ENCODE assay signal across 18 cellular contexts in genomic region chr13:111516712-111517640, GRCh38.
A peak's percentile ranks its signal among the peaks of the same experiment; 100 is the strongest.
DNase-seq lines count a peak whose midpoint lies in the region; ATAC-seq and TF ChIP-seq lines count a peak whose summit lies in the region.
"Had no signal": no experiment of that assay in that cellular context is flagged by ENCODE, and none has a peak within 500 bp of the region (broad histone marks: within the 10 kb centered on the region; RNA-seq: fewer than 3 reads in every experiment).

No MANE protein-coding gene starts in this region.

- WGBS in endodermal cell (ENCODE audit: insufficient coverage in 1 of 2, insufficient read length in 1 of 2), 2 experiments, result 86 to 89% methylated on average over 16 to 28 of the region's 28 CpGs

- TF ChIP-seq CTCF in endodermal cell (conservative IDR thresholded peaks at IDR 0.05), result no peak

- DNase-seq in NCI-H345 (lab: John Stamatoyannopoulos, UW) (peak; percentile 25), NCI-H345 treated with DMSO at 0.1 percent for 48 hours (lab: John Stamatoyannopoulos, UW; ENCODE audit: unreplicated experiment) (no peak), NCI-H774 (lab: John Stamatoyannopoulos, UW) (peak; percentile 72), endodermal cell (peak; percentile 61)
- DNase-seq: activated gamma-delta T cell treated with Interleukin-2 at 50 U/mL for 16 hours, cortex of kidney, gastrocnemius medialis, IMR-90, mammary epithelial cell, NCI-H1048, NCI-H226, sigmoid colon had no signal

- H3K36me3 Mint-ChIP-seq in endodermal cell (ENCODE audit: low read depth), result no peaks in the 10 kb centered on the region
- H3K36me3 Mint-ChIP-seq: WTC11 had no signal

- H3K9me3 ChIP-seq in endodermal cell (ENCODE audit: control insufficient read depth, low read length) (no peaks in the 10 kb centered on the region), skeletal muscle tissue (ENCODE audit: control insufficient read depth in 3 of 3, low read length in 3 of 3) (no peaks in the 10 kb centered on the region)
- H3K9me3 ChIP-seq: gastrocnemius medialis, sigmoid colon, tibial nerve had no signal

- peaks cover 3% of the 10 kb centered on the region for H3K9me3 Mint-ChIP-seq in endodermal cell
- H3K9me3 Mint-ChIP-seq: WTC11 had no signal

- H3K4me3 ChIP-seq in endodermal cell (ENCODE audit: low read length) (no peak overlapping the region), skeletal muscle tissue (ENCODE audit: low read length in 3 of 3) (peak overlapping the region; percentile 30 to 45 (median 43))
- H3K4me3 ChIP-seq: tibial nerve had no signal

- no peak overlapping the region for H3K27ac Mint-ChIP-seq in endodermal cell
- H3K27ac Mint-ChIP-seq: WTC11 had no signal

- H3K36me3 ChIP-seq in endodermal cell (ENCODE audit: control insufficient read depth, insufficient read depth, low read length) (no peaks in the 10 kb centered on the region), skeletal muscle tissue (ENCODE audit: control insufficient read depth in 3 of 3, insufficient read depth in 3 of 3, low read length in 3 of 3) (no peaks in the 10 kb centered on the region)
- H3K36me3 ChIP-seq: gastrocnemius medialis, sigmoid colon, tibial nerve had no signal

- H3K4me3 Mint-ChIP-seq in endodermal cell, result no peak overlapping the region
- H3K4me3 Mint-ChIP-seq: WTC11 had no signal

- H3K27me3 ChIP-seq in endodermal cell (ENCODE audit: control insufficient read depth, insufficient read depth, low read length, poor library complexity, severe bottlenecking) (no peaks in the 10 kb centered on the region), skeletal muscle tissue (ENCODE audit: control insufficient read depth in 3 of 3, insufficient read depth in 3 of 3, low read length in 3 of 3) (peaks cover 37 to 61% (median 55%) of the 10 kb centered on the region in 3 donors)

- ATAC-seq in GM18502 (IDR thresholded peaks at IDR 0.05; ENCODE audit: poor library complexity, unreplicated experiment) (no peak), HG03565 (IDR thresholded peaks at IDR 0.05; ENCODE audit: unreplicated experiment) (no peak), HG03342 (IDR thresholded peaks at IDR 0.05; ENCODE audit: unreplicated experiment) (no peak)
- ATAC-seq: gastrocnemius medialis had no signal

- H3K9ac ChIP-seq in endodermal cell (ENCODE audit: extremely low read depth, low read length, poor library complexity, severe bottlenecking) (no peak overlapping the region), skeletal muscle tissue (ENCODE audit: low read depth in 1 of 3, low read length in 3 of 3) (peak overlapping the region; percentile 10 to 45 (median 32))

- no peaks in the 10 kb centered on the region for H3K4me1 Mint-ChIP-seq in endodermal cell

- peaks cover 4% of the 10 kb centered on the region for H3K27me3 Mint-ChIP-seq in endodermal cell (ENCODE audit: insufficient read depth)

- no peaks in the 10 kb centered on the region for H3K4me1 ChIP-seq in endodermal cell (ENCODE audit: control insufficient read depth, insufficient read depth, low read length)
- peaks cover 0 to 13% (median 11%) of the 10 kb centered on the region in 3 donors for H3K4me1 ChIP-seq in skeletal muscle tissue (ENCODE audit: control insufficient read depth in 3 of 3, insufficient read depth in 3 of 3, low read length in 3 of 3)
- H3K4me1 ChIP-seq: gastrocnemius medialis, sigmoid colon, tibial nerve had no signal

- H3K27ac ChIP-seq in endodermal cell (ENCODE audit: low read depth, low read length), result no peak overlapping the region
- no peak overlapping the region for H3K27ac ChIP-seq in skeletal muscle tissue (ENCODE audit: low read depth, low read length)
- H3K27ac ChIP-seq: gastrocnemius medialis, sigmoid colon, tibial nerve had no signal
